In the genomic region with DNA sequence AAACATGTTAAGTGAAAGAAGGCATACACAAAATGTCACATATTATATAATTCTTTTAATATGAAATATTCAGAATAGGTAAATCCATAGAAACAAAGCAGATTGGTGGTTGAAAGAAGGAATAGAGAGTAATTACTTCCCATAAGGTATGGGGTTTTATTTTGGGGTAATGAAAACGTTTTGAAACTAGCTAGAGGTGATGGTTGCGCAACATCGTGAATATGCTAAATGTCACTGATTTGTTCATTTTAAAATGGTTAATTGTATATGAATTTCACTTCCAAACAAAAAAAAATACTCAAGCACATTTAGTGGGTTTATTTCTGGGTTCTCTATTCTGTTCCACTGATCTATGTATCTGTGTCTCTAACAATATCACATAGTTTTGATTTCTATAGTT, we compare ENCODE assay signal across 30 cellular contexts. TPM values are rescaled to one million over a fixed set of nuclear protein-coding genes. Genes with fewer than 3 reads are reported as not detected.
"Had no signal": no experiment of that assay in that cellular context is flagged by ENCODE, and none has a peak within 500 bp of the region (broad histone marks: within the 10 kb centered on the region; RNA-seq: fewer than 3 reads in every experiment).

No MANE protein-coding gene starts in this region.

- H3K4me1 ChIP-seq: neural progenitor cell, parathyroid adenoma, psoas muscle, spleen, suprapubic skin, testis, tibial artery, transverse colon, upper lobe of right lung, uterus had no signal

- H3K4me3 ChIP-seq: neural progenitor cell, ovary, psoas muscle, skin epidermis, smooth muscle cell, spleen, suprapubic skin, testis, tibial artery, transverse colon, upper lobe of right lung, uterus had no signal

- H3K79me2 ChIP-seq: parathyroid adenoma had no signal

- H3K27me3 ChIP-seq: ovary, testis had no signal

- ATAC-seq: natural killer cell; psoas muscle; right cardiac atrium; sciatic nerve; stimulated activated memory B cell treated with anti-CD40 and anti-IgM and Interleukin-4, amounts not matched to agents 10 μg/mL and 1 μg/mL and 100 μg/mL, for 72 hours; stimulated activated naive CD8-positive, alpha-beta T cell treated with anti-CD3 and anti-CD28 coated beads, Interleukin-15, amount 100 ng/mL, for 72 hours; stimulated activated naive CD8-positive, alpha-beta T cell treated with anti-CD3 and anti-CD28 coated beads, Interleukin-15, Interleukin-2, amounts not matched to agents 100 U/mL and 50 U/mL, for 24 hours; upper lobe of right lung had no signal

- DNase-seq: natural killer cell; occipital lobe; ovary; posterior cingulate gyrus; psoas muscle; right cardiac atrium; spleen; stimulated activated CD4-positive, alpha-beta T cell treated with anti-CD3 and anti-CD28 coated beads, Interleukin-12 subunit alpha, Interleukin-12 subunit beta, amount 100 ng/mL, for 4 hours; stimulated activated CD4-positive, alpha-beta T cell treated with anti-CD3 and anti-CD28 coated beads, Interleukin-1b, Interleukin-23, amount 100 ng/mL, for 48 hours; stimulated activated CD4-positive, alpha-beta T cell treated with anti-CD3 and anti-CD28 coated beads, Interleukin-4, amount 100 ng/mL, for 1 hour; stimulated activated CD4-positive, alpha-beta T cell treated with anti-CD3 and anti-CD28 coated beads, Interleukin-4, amount 100 ng/mL, for 4 hours; stimulated activated CD8-positive, alpha-beta memory T cell treated with anti-CD3 and anti-CD28 coated beads, Interleukin-4, amount 100 ng/mL, for 48 hours; stimulated activated naive CD4-positive, alpha-beta T cell; stimulated activated naive CD8-positive, alpha-beta T cell treated with anti-CD3 and anti-CD28 coated beads, Interleukin-15, amount 100 ng/mL, for 72 hours; stimulated activated naive CD8-positive, alpha-beta T cell treated with anti-CD3 and anti-CD28 coated beads, Interleukin-15, Interleukin-2, amounts not matched to agents 100 U/mL and 50 U/mL, for 24 hours; substantia nigra; testis; tibial artery; transverse colon; upper lobe of right lung; uterus had no signal

- H3K36me3 ChIP-seq: neural progenitor cell, ovary, spleen, suprapubic skin, tibial artery, transverse colon, upper lobe of right lung, uterus had no signal

- H2AFZ ChIP-seq: neural progenitor cell, parathyroid adenoma had no signal

- H3K9ac ChIP-seq: neural progenitor cell, parathyroid adenoma had no signal

- H3K27ac ChIP-seq: neural progenitor cell, ovary, parathyroid adenoma, psoas muscle, skin epidermis, spleen, suprapubic skin, testis, tibial artery, transverse colon, upper lobe of right lung, uterus had no signal

- H3K4me2 ChIP-seq: neural progenitor cell, smooth muscle cell had no signal

- H3K9me3 ChIP-seq: ovary, psoas muscle, spleen, suprapubic skin, testis, tibial artery, transverse colon, upper lobe of right lung, uterus had no signal

RNA-seq across cellular contexts. Expression of gene FSTL4, which starts 12.0 kb away (rescaled TPM):
- total RNA-seq: osteoblast, renal cortical epithelial cell, right cardiac atrium, sciatic nerve had no signal
- polyA plus RNA-seq: right cardiac atrium, smooth muscle cell had no signal
